ENCODE assay signal across 9 cellular contexts in the genomic region with DNA sequence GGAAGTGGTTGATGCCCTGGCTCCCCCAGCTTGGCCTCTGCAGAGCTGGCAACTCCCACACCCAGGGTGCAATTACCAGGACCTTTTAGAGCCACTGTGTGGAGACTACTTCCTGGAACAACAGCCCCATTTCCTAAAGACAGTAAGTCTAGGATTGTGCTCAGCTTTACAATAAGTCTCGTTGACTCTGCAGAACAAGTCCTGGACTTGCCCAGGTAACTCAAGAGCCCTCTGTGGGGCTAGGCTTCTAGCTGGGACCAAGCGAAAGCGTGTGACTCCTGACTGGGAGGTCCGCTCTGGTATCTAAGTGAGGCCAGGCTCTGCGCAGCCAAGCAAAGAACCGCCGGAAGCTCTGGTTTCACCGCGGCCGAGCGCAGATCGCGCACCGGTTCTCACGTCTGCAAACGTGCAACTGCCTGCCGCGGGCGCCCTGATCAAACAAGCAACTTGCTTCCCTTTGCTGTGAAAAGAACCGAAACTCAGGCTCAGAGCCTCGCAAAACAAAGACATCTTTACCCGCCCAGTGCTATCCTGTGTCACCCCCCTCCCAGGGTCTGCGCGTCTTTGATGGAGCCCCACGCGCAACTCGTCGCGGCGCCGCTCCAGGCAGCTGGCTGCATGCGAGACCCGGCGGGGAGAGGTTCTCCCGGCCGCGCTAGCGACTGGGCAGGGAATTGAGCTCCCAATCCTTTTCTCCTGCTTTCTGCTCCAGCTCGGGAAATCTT. TPM values are rescaled to one million over a fixed set of nuclear protein-coding genes. Genes with fewer than 3 reads are reported as not detected.
A peak's percentile ranks its signal among the peaks of the same experiment; 100 is the strongest.
DNase-seq lines count a peak whose midpoint lies in the region; ATAC-seq and TF ChIP-seq lines count a peak whose summit lies in the region.
"Had no signal": no experiment of that assay in that cellular context is flagged by ENCODE, and none has a peak within 500 bp of the region (broad histone marks: within the 10 kb centered on the region; RNA-seq: fewer than 3 reads in every experiment).

No MANE protein-coding gene starts in this region.

- no peak for TF ChIP-seq CTCF in CD4-positive, alpha-beta T cell (IDR thresholded peaks at IDR 0.05)

- peaks cover 5% of the 10 kb centered on the region for H3K27me3 ChIP-seq in CD4-positive, alpha-beta T cell (ENCODE audit: control insufficient read depth, insufficient read depth, low read length)
- peaks cover 46% of the 10 kb centered on the region for H3K27me3 ChIP-seq in iPS-20b (ENCODE audit: insufficient read depth, low read length)

- H3K9ac ChIP-seq in iPS-20b (ENCODE audit: low read depth, low read length), result no peak overlapping the region; the same call in 1 of the 2 replicates

- H3K4me1 ChIP-seq in iPS-20b (ENCODE audit: insufficient read depth, low read length), result peaks cover 7% of the 10 kb centered on the region

- H3K4me1 Mint-ChIP-seq in CD4-positive, alpha-beta T cell (ENCODE audit: low read depth), result peaks cover 11% of the 10 kb centered on the region
- H3K4me1 Mint-ChIP-seq in activated naive CD4-positive, alpha-beta T cell treated with anti-CD3 and anti-CD28 coated beads, Interleukin-2, amount 10 ng/mL, durations not matched to agents 7 days and 5 days, result peaks cover 53% of the 10 kb centered on the region

- H3K4me3 ChIP-seq in iPS-20b (ENCODE audit: low read length), result peak overlapping the region; percentile 50; the same call in 1 of the 2 replicates
- H3K4me3 ChIP-seq: PC-9 had no signal

- intact Hi-C loops in CD4-positive, alpha-beta T cell (cut with DNase I, micrococcal nuclease), result no loop called here

- no peak overlapping the region for H3K27ac ChIP-seq in CD4-positive, alpha-beta T cell (ENCODE audit: low read depth, low read length)
- no peak overlapping the region for H3K27ac ChIP-seq in iPS-20b (ENCODE audit: low read length)
- H3K27ac ChIP-seq: PC-9 had no signal

- POLR2A ChIA-PET in CD4-positive, alpha-beta T cell (lab: Charles Lee), result no interaction called here

- peak overlapping the region; percentile 45 for H3K4me3 Mint-ChIP-seq in CD4-positive, alpha-beta T cell
- peak overlapping the region; percentile 60 for H3K4me3 Mint-ChIP-seq in activated naive CD4-positive, alpha-beta T cell treated with anti-CD3 and anti-CD28 coated beads, Interleukin-2, amount 10 ng/mL, durations not matched to agents 7 days and 5 days

- CTCF ChIA-PET in CD4-positive, alpha-beta T cell (lab: Charles Lee), result no interaction called here
- CTCF ChIA-PET in activated naive CD4-positive, alpha-beta T cell treated with anti-CD3 and anti-CD28 coated beads, Interleukin-2, amount 10 ng/mL, durations not matched to agents 7 days and 5 days (lab: Charles Lee), result interaction anchor here (1.6 to 3.8 kb wide), 3 partner anchors 49 to 68 kb away, joined by 5 to 28 read pairs (median 7); no protein-coding TSS in a partner anchor

- H3K27me3 Mint-ChIP-seq in CD4-positive, alpha-beta T cell, result peaks cover 32% of the 10 kb centered on the region
- H3K27me3 Mint-ChIP-seq in activated naive CD4-positive, alpha-beta T cell treated with anti-CD3 and anti-CD28 coated beads, Interleukin-2, amount 10 ng/mL, durations not matched to agents 7 days and 5 days, result peaks cover 48% of the 10 kb centered on the region

- H3K36me3 ChIP-seq in iPS-20b (ENCODE audit: insufficient read depth, low read depth, low read length), result no peaks in the 10 kb centered on the region

- H3K9me3 Mint-ChIP-seq in CD4-positive, alpha-beta T cell, result no peaks in the 10 kb centered on the region
- H3K9me3 Mint-ChIP-seq in activated naive CD4-positive, alpha-beta T cell treated with anti-CD3 and anti-CD28 coated beads, Interleukin-2, amount 10 ng/mL, durations not matched to agents 7 days and 5 days, result no peaks in the 10 kb centered on the region

- no peaks in the 10 kb centered on the region for H3K36me3 Mint-ChIP-seq in CD4-positive, alpha-beta T cell (ENCODE audit: low read depth)
- no peaks in the 10 kb centered on the region for H3K36me3 Mint-ChIP-seq in activated naive CD4-positive, alpha-beta T cell treated with anti-CD3 and anti-CD28 coated beads, Interleukin-2, amount 10 ng/mL, durations not matched to agents 7 days and 5 days

- ATAC-seq in CD4-positive, alpha-beta T cell (ENCODE audit: poor library complexity), result peak; percentile 29
- ATAC-seq in GM19025 (IDR thresholded peaks at IDR 0.05; ENCODE audit: low read depth, unreplicated experiment), result peak; percentile 71
- peak; percentile 73 for ATAC-seq in HG03103 (IDR thresholded peaks at IDR 0.05; ENCODE audit: low read depth, unreplicated experiment)

- no peaks in the 10 kb centered on the region for H3K9me3 ChIP-seq in CD4-positive, alpha-beta T cell (ENCODE audit: control insufficient read depth, low read length)
- no peaks in the 10 kb centered on the region for H3K9me3 ChIP-seq in iPS-20b (ENCODE audit: insufficient read depth, low read depth, low read length)

- peak in 6 of 10 experiments; percentile 3 to 39 (median 6) for DNase-seq in CD4-positive, alpha-beta T cell
- peak; percentile 44 to 77 for DNase-seq in NCI-H526 (lab: John Stamatoyannopoulos, UW)
- peak; percentile 85 for DNase-seq in activated naive CD4-positive, alpha-beta T cell treated with anti-CD3 and anti-CD28 coated beads, Interleukin-2, amount 10 ng/mL, durations not matched to agents 7 days and 5 days
- DNase-seq in stimulated activated CD4-positive, alpha-beta T cell treated with anti-CD3 and anti-CD28 coated beads, Interleukin-2, amount 100 ng/mL, for 24 hours, result peak; percentile 30 to 52
- DNase-seq in hypothalamus (lab: John Stamatoyannopoulos, UW), result no peak

- H3K27ac Mint-ChIP-seq in CD4-positive, alpha-beta T cell, result no peak overlapping the region
- peak overlapping the region; percentile 93 for H3K27ac Mint-ChIP-seq in activated naive CD4-positive, alpha-beta T cell treated with anti-CD3 and anti-CD28 coated beads, Interleukin-2, amount 10 ng/mL, durations not matched to agents 7 days and 5 days

RNA-seq across cellular contexts. Expression of gene PDLIM1, which starts 4.4 kb away (rescaled TPM):
- total RNA-seq in CD4-positive, alpha-beta T cell, result under 1 TPM; 0.41 to 0.75 TPM

Comparison
In these comparisons a context has a peak if more than half of its experiments do, and no peak if none do; other contexts are left out.
1. DNase-seq: peak in CD4-positive, alpha-beta T cell (6 of 10), NCI-H526 (2 of 2), activated naive CD4-positive, alpha-beta T cell treated with anti-CD3 and anti-CD28 coated beads, Interleukin-2, amount 10 ng/mL, durations not matched to agents 7 days and 5 days (single experiment) and stimulated activated CD4-positive, alpha-beta T cell treated with anti-CD3 and anti-CD28 coated beads, Interleukin-2, amount 100 ng/mL, for 24 hours (2 of 2); none in hypothalamus (0 of 51).
2. Peak in every context shown above with its lines, with median percentiles within 50 percentile points of each other: ATAC-seq.